Comparison of ENCODE assay signal across 8 cellular contexts in the genomic region with DNA sequence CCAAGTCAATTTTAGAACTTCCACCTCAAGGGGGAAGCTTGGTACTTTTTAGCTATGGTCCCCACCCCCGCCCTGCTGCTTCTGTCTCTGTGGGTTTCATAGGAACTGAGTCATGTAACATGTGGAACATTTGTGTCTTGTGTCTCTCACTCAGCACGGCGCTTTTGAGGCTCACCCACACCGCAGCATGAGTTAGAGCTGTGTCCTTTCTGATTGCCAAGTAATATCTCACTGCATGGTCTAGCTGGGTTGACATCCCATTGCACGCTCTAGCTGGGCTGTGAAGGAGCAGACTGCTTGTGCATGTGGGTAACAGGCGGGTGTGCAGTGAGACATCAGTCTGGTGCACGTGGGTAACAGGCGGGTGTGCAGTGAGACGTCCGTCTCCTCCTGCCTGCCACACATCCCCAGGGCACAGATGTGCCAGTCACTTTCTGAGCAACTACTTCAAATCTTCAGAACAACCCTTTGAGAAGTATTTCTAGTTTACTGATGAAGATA. TPM values are rescaled to one million over a fixed set of nuclear protein-coding genes. Genes with fewer than 3 reads are reported as not detected.
DNase-seq lines count a peak whose midpoint lies in the region; ATAC-seq and TF ChIP-seq lines count a peak whose summit lies in the region.

No MANE protein-coding gene starts in this region.

- peak overlapping the region; percentile 91 for H3K27ac Mint-ChIP-seq in CD8-positive, alpha-beta T cell
- peak overlapping the region; percentile 96 for H3K27ac Mint-ChIP-seq in T-cell
- peak overlapping the region; percentile 100 for H3K27ac Mint-ChIP-seq in activated naive CD8-positive, alpha-beta T cell treated with anti-CD3 and anti-CD28 coated beads, Interleukin-2, amount 50 U/mL, for 24 hours

- H3K27ac ChIP-seq in CD8-positive, alpha-beta T cell (ENCODE audit: low read depth, low read length): no peak overlapping the region
- no peak overlapping the region for H3K27ac ChIP-seq in PC-9
- no peak overlapping the region for H3K27ac ChIP-seq in WERI-Rb-1

- peaks cover 38% of the 10 kb centered on the region for H3K4me1 ChIP-seq in CD8-positive, alpha-beta T cell (ENCODE audit: insufficient read depth, low read length)
- no peaks in the 10 kb centered on the region for H3K4me1 ChIP-seq in PC-9 (replicated peaks; ENCODE audit: insufficient read depth)

- no peaks in the 10 kb centered on the region for H3K79me2 ChIP-seq in PC-9 (ENCODE audit: low read depth)

- no peaks in the 10 kb centered on the region for H3K9me3 Mint-ChIP-seq in CD8-positive, alpha-beta T cell
- H3K9me3 Mint-ChIP-seq in T-cell: no peaks in the 10 kb centered on the region
- no peaks in the 10 kb centered on the region for H3K9me3 Mint-ChIP-seq in activated naive CD8-positive, alpha-beta T cell treated with anti-CD3 and anti-CD28 coated beads, Interleukin-2, amount 50 U/mL, for 24 hours

- no TSS peak for BruUV-seq in PC-9 (replicated peaks; lab: Mats Ljungman, UMichigan)

- H4K20me1 ChIP-seq in PC-9 (ENCODE audit: insufficient read depth): no peaks in the 10 kb centered on the region

- no peaks in the 10 kb centered on the region for H3K36me3 ChIP-seq in CD8-positive, alpha-beta T cell (ENCODE audit: insufficient read depth, low read length)
- H3K36me3 ChIP-seq in PC-9 (ENCODE audit: low read depth) (no peaks in the 10 kb centered on the region), WERI-Rb-1 (no peaks in the 10 kb centered on the region)

- H2AFZ ChIP-seq in PC-9: no peak overlapping the region

- peak; percentile 75 for ATAC-seq in CD8-positive, alpha-beta T cell
- peak; percentile 74 for ATAC-seq in HG02610 (IDR thresholded peaks at IDR 0.05; ENCODE audit: unreplicated experiment)
- ATAC-seq in T-cell (replicated peaks in 1 of 4): peak; percentile 77 to 86 (median 80)
- ATAC-seq in activated naive CD8-positive, alpha-beta T cell treated with anti-CD3 and anti-CD28 coated beads, Interleukin-2, amount 50 U/mL, for 24 hours: peak; percentile 96
- ATAC-seq in sciatic nerve: peak; percentile 76

- H3K4me2 ChIP-seq in PC-9: no peak overlapping the region

- H3K4me3 ChIP-seq in CD8-positive, alpha-beta T cell (ENCODE audit: low read depth, low read length): no peak overlapping the region
- H3K4me3 ChIP-seq in PC-9 (no peak overlapping the region), WERI-Rb-1 (ENCODE audit: low read depth, low read length) (no peak overlapping the region)

- no peaks in the 10 kb centered on the region for H3F3A ChIP-seq in PC-9 (ENCODE audit: insufficient read depth, low read depth)

- DNase-seq in CD8-positive, alpha-beta T cell: peak in 6 of 7 experiments; percentile 50 to 83 (median 68)
- DNase-seq in T-cell (peak in 32 of 34 experiments; percentile 3 to 67 (median 36)), sciatic nerve (ENCODE audit: low spot score) (no peak), PC-9 (no peak), WERI-Rb-1 (no peak), retina (no peak)
- peak; percentile 80 for DNase-seq in activated naive CD8-positive, alpha-beta T cell treated with anti-CD3 and anti-CD28 coated beads, Interleukin-2, amount 50 U/mL, for 24 hours

- CTCF ChIA-PET in CD8-positive, alpha-beta T cell (lab: Charles Lee): interaction anchor here (1.1 to 4.1 kb wide), 7 partner anchors 10 to 117 kb away, joined by 3 to 30 read pairs (median 4); no protein-coding TSS in a partner anchor
- CTCF ChIA-PET in T-cell (lab: Charles Lee): interaction anchor here in 1 of 2 donors (0.6 to 1.3 kb wide), 5 partner anchors 10 to 315 kb away, joined by 3 to 6 read pairs (median 4); a partner anchor contains a TSS
- CTCF ChIA-PET in PC-9 (lab: Charles Lee): no interaction called here

- peaks cover 35% of the 10 kb centered on the region for H3K4me1 Mint-ChIP-seq in CD8-positive, alpha-beta T cell (ENCODE audit: low read depth)
- H3K4me1 Mint-ChIP-seq in T-cell: peaks cover 35 to 37% (median 37%) of the 10 kb centered on the region in 3 donors
- peaks cover 60% of the 10 kb centered on the region for H3K4me1 Mint-ChIP-seq in activated naive CD8-positive, alpha-beta T cell treated with anti-CD3 and anti-CD28 coated beads, Interleukin-2, amount 50 U/mL, for 24 hours

- POLR2A ChIA-PET in CD8-positive, alpha-beta T cell (lab: Charles Lee): interaction anchor here (0.6 to 1.6 kb wide), 3 partner anchors 21 to 56 kb away, joined by 3 to 5 read pairs (median 3); a partner anchor contains a TSS
- POLR2A ChIA-PET in T-cell (lab: Charles Lee): interaction anchor here in 1 of 2 donors (0.6 kb wide), 1 partner anchor 40 kb away, joined by 3 read pairs; no protein-coding TSS in a partner anchor
- POLR2A ChIA-PET in PC-9 (lab: Charles Lee; ENCODE audit: unreplicated experiment): no interaction called here

- H3K27me3 Mint-ChIP-seq in CD8-positive, alpha-beta T cell (ENCODE audit: low read depth): no peaks in the 10 kb centered on the region
- H3K27me3 Mint-ChIP-seq in T-cell: no peaks in the 10 kb centered on the region
- H3K27me3 Mint-ChIP-seq in activated naive CD8-positive, alpha-beta T cell treated with anti-CD3 and anti-CD28 coated beads, Interleukin-2, amount 50 U/mL, for 24 hours: no peaks in the 10 kb centered on the region

- peak overlapping the region; percentile 54 for H3K4me3 Mint-ChIP-seq in CD8-positive, alpha-beta T cell
- peak overlapping the region; percentile 32 to 84 (median 59) for H3K4me3 Mint-ChIP-seq in T-cell
- H3K4me3 Mint-ChIP-seq in activated naive CD8-positive, alpha-beta T cell treated with anti-CD3 and anti-CD28 coated beads, Interleukin-2, amount 50 U/mL, for 24 hours: peak overlapping the region; percentile 70

- no peaks in the 10 kb centered on the region for H3K9me3 ChIP-seq in CD8-positive, alpha-beta T cell (ENCODE audit: low read length)
- no peaks in the 10 kb centered on the region for H3K9me3 ChIP-seq in PC-9 (ENCODE audit: insufficient read depth, low read depth)
- no peaks in the 10 kb centered on the region for H3K9me3 ChIP-seq in WERI-Rb-1 (ENCODE audit: severe bottlenecking)

- no peak for TF ChIP-seq CTCF in CD8-positive, alpha-beta T cell (IDR thresholded peaks at IDR 0.05)
- TF ChIP-seq CTCF in PC-9 (conservative IDR thresholded peaks at IDR 0.05): no peak
- no peak for TF ChIP-seq CTCF in WERI-Rb-1 (IDR thresholded peaks at IDR 0.05; ENCODE audit: low read depth, low read length)

- intact Hi-C loops in CD8-positive, alpha-beta T cell (cut with DNase I, micrococcal nuclease): loop anchor here (1.0 to 2.0 kb wide), 3 partner anchors 13 to 23 kb away; no protein-coding TSS in a partner anchor
- intact Hi-C loops in sciatic nerve (cut with DNase I): no loop called here
- intact Hi-C loops in PC-9 (cut with micrococcal nuclease; ENCODE audit: unreplicated experiment): no loop called here

- no peaks in the 10 kb centered on the region for H3K36me3 Mint-ChIP-seq in CD8-positive, alpha-beta T cell
- no peaks in the 10 kb centered on the region for H3K36me3 Mint-ChIP-seq in T-cell
- peaks cover 5% of the 10 kb centered on the region for H3K36me3 Mint-ChIP-seq in activated naive CD8-positive, alpha-beta T cell treated with anti-CD3 and anti-CD28 coated beads, Interleukin-2, amount 50 U/mL, for 24 hours (ENCODE audit: low read depth)

- H3K27me3 ChIP-seq in CD8-positive, alpha-beta T cell (ENCODE audit: insufficient read depth, low read length): no peaks in the 10 kb centered on the region
- H3K27me3 ChIP-seq in PC-9 (ENCODE audit: insufficient read depth, low read depth) (no peaks in the 10 kb centered on the region), WERI-Rb-1 (ENCODE audit: insufficient read depth, low read depth, severe bottlenecking) (no peaks in the 10 kb centered on the region)

- no peaks in the 10 kb centered on the region for H3K9me2 ChIP-seq in PC-9 (ENCODE audit: insufficient read depth)

RNA-seq across cellular contexts. Expression of a gene that starts 26.4 kb away (rescaled TPM):
- total RNA-seq in CD8-positive, alpha-beta T cell: 100 to 1,000 TPM; 359 to 369 TPM
- total RNA-seq in T-cell (10 to 100 TPM; 37.9 to 81.6 (median 40.0) TPM), sciatic nerve (11.5 TPM), PC-9 (2021) (357 and 496 TPM in 2 replicates)

RNA-seq across cellular contexts. Expression of a gene that starts 40.6 kb away (rescaled TPM):
- not detected for total RNA-seq in CD8-positive, alpha-beta T cell
- total RNA-seq in T-cell (under 1 TPM in 1 of 5 donors, not detected in 4; 0.20 TPM), sciatic nerve (not detected), PC-9 (2021) (0.05 and 0.26 TPM in 2 replicates)

RNA-seq across cellular contexts. Expression of a gene that starts 55.5 kb away (rescaled TPM):
- 10 to 100 TPM; 55.3 to 60.6 TPM for total RNA-seq in CD8-positive, alpha-beta T cell
- total RNA-seq in T-cell (10 to 100 TPM; 57.1 to 81.9 (median 69.4) TPM), sciatic nerve (32.3 TPM), PC-9 (2021) (60.9 and 73.2 TPM in 2 replicates)

Comparison
In these comparisons a context has a peak if more than half of its experiments do, and no peak if none do; other contexts are left out.
1. DNase-seq: peak in CD8-positive, alpha-beta T cell (6 of 7), T-cell (32 of 34) and activated naive CD8-positive, alpha-beta T cell treated with anti-CD3 and anti-CD28 coated beads, Interleukin-2, amount 50 U/mL, for 24 hours (single experiment); none in sciatic nerve (single experiment), PC-9 (0 of 2), WERI-Rb-1 (single experiment) and retina (single experiment).
2. intact Hi-C loops: an anchor here in CD8-positive, alpha-beta T cell (1.0 to 2.0 kb wide); none called in sciatic nerve and PC-9.
3. Peak in every context shown above with its lines, with median percentiles within 50 percentile points of each other: ATAC-seq, H3K27ac Mint-ChIP-seq and H3K4me3 Mint-ChIP-seq.